1 cellular context compared by ENCODE assay signal in the genomic region with DNA sequence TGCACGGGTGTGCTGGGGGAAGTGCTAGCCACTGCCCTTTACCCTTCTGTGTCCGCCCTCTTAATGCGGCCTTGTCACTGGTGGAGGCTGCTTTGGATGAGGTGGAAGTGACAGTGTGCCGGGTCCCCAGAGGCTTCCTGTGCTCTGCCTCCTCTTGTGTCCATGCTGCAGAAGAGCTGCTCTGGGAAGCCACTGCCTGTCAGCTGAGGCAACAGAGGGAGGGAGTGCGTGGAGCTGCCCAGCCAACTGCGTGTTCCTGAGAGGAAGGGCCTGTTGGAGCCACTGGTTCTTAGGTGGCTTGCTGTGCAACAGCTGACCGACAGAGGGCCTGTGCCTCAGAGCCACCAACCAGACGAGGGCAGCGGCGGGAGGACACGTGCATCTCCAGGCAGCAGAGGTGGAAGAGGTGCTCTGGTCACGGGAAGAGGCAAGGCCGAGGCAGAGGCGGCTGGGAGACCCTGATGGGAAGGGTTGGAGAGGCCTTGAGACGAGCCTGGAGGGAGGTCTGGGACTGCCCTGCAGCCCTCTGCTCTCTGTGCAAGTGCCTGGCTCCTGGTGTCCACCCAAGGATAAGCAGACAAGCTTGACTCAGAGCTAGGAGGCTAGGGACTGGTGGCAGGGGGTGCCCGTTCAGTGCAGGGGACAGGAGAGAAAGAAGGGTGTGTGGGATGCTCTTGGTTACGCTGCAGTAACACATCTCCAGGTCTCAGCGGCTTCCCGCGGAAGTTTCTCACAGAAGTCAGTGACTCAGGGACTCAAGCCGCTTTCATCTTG.
A peak's percentile ranks its signal among the peaks of the same experiment; 100 is the strongest.
TF ChIP-seq lines count a peak whose summit lies in the region.

No MANE protein-coding gene starts in this region.

TF ChIP-seq in HepG2, 621 proteins besides CTCF, POLR2A, EP300 and RAD21 (continued from another document and continues in another):
- TF ChIP-seq, protein P1, sequence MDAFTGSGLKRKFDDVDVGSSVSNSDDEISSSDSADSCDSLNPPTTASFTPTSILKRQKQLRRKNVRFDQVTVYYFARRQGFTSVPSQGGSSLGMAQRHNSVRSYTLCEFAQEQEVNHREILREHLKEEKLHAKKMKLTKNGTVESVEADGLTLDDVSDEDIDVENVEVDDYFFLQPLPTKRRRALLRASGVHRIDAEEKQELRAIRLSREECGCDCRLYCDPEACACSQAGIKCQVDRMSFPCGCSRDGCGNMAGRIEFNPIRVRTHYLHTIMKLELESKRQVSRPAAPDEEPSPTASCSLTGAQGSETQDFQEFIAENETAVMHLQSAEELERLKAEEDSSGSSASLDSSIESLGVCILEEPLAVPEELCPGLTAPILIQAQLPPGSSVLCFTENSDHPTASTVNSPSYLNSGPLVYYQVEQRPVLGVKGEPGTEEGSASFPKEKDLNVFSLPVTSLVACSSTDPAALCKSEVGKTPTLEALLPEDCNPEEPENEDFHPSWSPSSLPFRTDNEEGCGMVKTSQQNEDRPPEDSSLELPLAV (CRISPR knock-in tag; conservative IDR thresholded peaks at IDR 0.05; ENCODE audit: low read depth), result no peak
- TF ChIP-seq, protein P2, sequence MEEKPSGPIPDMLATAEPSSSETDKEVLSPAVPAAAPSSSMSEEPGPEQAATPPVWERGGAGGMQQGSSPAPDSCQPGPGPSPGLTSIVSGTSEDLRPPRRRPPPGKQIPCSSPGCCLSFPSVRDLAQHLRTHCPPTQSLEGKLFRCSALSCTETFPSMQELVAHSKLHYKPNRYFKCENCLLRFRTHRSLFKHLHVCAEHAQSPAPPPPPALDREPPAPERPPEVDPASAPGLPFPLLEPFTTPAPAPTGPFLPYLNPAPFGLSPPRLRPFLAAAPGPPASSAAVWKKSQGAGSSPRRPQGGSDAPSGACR (CRISPR knock-in tag; IDR thresholded peaks at IDR 0.05), result no peak
- no peak for TF ChIP-seq ZNF570 (CRISPR knock-in tag; IDR thresholded peaks at IDR 0.05; ENCODE audit: borderline replicate concordance)
- TF ChIP-seq MZF1 (CRISPR knock-in tag; IDR thresholded peaks at IDR 0.05; ENCODE audit: borderline replicate concordance), result no peak
- peak; percentile 84 for TF ChIP-seq AGO2 (optimal IDR thresholded peaks at IDR 0.05; ENCODE audit: low read depth, low read length)
- peak; percentile 58; the same call in 1 of the 2 replicates for TF ChIP-seq KLF6 (CRISPR knock-in tag; IDR thresholded peaks at IDR 0.05)
- peak; percentile 88 for TF ChIP-seq ZNF607 (CRISPR knock-in tag; IDR thresholded peaks at IDR 0.05; ENCODE audit: borderline replicate concordance)
- TF ChIP-seq, protein P3, sequence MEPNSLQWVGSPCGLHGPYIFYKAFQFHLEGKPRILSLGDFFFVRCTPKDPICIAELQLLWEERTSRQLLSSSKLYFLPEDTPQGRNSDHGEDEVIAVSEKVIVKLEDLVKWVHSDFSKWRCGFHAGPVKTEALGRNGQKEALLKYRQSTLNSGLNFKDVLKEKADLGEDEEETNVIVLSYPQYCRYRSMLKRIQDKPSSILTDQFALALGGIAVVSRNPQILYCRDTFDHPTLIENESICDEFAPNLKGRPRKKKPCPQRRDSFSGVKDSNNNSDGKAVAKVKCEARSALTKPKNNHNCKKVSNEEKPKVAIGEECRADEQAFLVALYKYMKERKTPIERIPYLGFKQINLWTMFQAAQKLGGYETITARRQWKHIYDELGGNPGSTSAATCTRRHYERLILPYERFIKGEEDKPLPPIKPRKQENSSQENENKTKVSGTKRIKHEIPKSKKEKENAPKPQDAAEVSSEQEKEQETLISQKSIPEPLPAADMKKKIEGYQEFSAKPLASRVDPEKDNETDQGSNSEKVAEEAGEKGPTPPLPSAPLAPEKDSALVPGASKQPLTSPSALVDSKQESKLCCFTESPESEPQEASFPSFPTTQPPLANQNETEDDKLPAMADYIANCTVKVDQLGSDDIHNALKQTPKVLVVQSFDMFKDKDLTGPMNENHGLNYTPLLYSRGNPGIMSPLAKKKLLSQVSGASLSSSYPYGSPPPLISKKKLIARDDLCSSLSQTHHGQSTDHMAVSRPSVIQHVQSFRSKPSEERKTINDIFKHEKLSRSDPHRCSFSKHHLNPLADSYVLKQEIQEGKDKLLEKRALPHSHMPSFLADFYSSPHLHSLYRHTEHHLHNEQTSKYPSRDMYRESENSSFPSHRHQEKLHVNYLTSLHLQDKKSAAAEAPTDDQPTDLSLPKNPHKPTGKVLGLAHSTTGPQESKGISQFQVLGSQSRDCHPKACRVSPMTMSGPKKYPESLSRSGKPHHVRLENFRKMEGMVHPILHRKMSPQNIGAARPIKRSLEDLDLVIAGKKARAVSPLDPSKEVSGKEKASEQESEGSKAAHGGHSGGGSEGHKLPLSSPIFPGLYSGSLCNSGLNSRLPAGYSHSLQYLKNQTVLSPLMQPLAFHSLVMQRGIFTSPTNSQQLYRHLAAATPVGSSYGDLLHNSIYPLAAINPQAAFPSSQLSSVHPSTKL (CRISPR knock-in tag; IDR thresholded peaks at IDR 0.05), result peak; percentile 11; the same call in 1 of the 2 replicates
- TF ChIP-seq ZBTB38 (CRISPR knock-in tag; IDR thresholded peaks at IDR 0.05), result peak; percentile 81
- no peak for TF ChIP-seq SRSF9 (IDR thresholded peaks at IDR 0.05; ENCODE audit: borderline replicate concordance, insufficient read depth, low read depth, low read length, poor library complexity, severe bottlenecking)
- TF ChIP-seq EEA1 (CRISPR knock-in tag; IDR thresholded peaks at IDR 0.05; ENCODE audit: borderline replicate concordance), result peak; percentile 84; the same call in 1 of the 2 replicates
- no peak for TF ChIP-seq KLF15 (CRISPR knock-in tag; IDR thresholded peaks at IDR 0.05; ENCODE audit: borderline replicate concordance)
- TF ChIP-seq, protein P4, sequence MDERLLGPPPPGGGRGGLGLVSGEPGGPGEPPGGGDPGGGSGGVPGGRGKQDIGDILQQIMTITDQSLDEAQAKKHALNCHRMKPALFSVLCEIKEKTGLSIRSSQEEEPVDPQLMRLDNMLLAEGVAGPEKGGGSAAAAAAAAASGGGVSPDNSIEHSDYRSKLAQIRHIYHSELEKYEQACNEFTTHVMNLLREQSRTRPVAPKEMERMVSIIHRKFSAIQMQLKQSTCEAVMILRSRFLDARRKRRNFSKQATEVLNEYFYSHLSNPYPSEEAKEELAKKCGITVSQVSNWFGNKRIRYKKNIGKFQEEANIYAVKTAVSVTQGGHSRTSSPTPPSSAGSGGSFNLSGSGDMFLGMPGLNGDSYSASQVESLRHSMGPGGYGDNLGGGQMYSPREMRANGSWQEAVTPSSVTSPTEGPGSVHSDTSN (CRISPR knock-in tag; IDR thresholded peaks at IDR 0.05), result no peak
- TF ChIP-seq TOPORS (CRISPR knock-in tag; IDR thresholded peaks at IDR 0.05), result peak; percentile 66; the same call in 1 of the 2 replicates
- no peak for TF ChIP-seq HCFC1 (IDR thresholded peaks at IDR 0.05; ENCODE audit: low read depth, low read length)
- peak; percentile 69; the same call in 1 of the 2 replicates for TF ChIP-seq CBX5 (CRISPR knock-in tag; IDR thresholded peaks at IDR 0.05; ENCODE audit: borderline replicate concordance)
- peak; percentile 96 for TF ChIP-seq MYC (CRISPR knock-in tag; IDR thresholded peaks at IDR 0.05; ENCODE audit: borderline replicate concordance)
- TF ChIP-seq ZNF441 (CRISPR knock-in tag; IDR thresholded peaks at IDR 0.05; ENCODE audit: borderline replicate concordance), result peak; percentile 82; the same call in 1 of the 2 replicates
- no peak for TF ChIP-seq ZNF567 (CRISPR knock-in tag; IDR thresholded peaks at IDR 0.05; ENCODE audit: borderline replicate concordance)
- peak; percentile 78; the same call in 1 of the 2 replicates for TF ChIP-seq ZNF564 (CRISPR knock-in tag; IDR thresholded peaks at IDR 0.05)
- peak; percentile 67; the same call in 1 of the 2 replicates for TF ChIP-seq GATAD2A (CRISPR knock-in tag; IDR thresholded peaks at IDR 0.05)
- 0 out of 2 replicates have a peak, but pooled peaks have one; percentile 86 for TF ChIP-seq ZNF224 (CRISPR knock-in tag; IDR thresholded peaks at IDR 0.05)
- TF ChIP-seq ZSCAN9 (CRISPR knock-in tag; IDR thresholded peaks at IDR 0.05; ENCODE audit: borderline replicate concordance), result no peak
- peak; percentile 91 for TF ChIP-seq ZNF891 (CRISPR knock-in tag; IDR thresholded peaks at IDR 0.05)
- no peak for TF ChIP-seq RAD51 (IDR thresholded peaks at IDR 0.05; ENCODE audit: borderline replicate concordance)
- TF ChIP-seq, protein P5, sequence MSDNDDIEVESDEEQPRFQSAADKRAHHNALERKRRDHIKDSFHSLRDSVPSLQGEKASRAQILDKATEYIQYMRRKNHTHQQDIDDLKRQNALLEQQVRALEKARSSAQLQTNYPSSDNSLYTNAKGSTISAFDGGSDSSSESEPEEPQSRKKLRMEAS (IDR thresholded peaks at IDR 0.05), result peak; percentile 99
- TF ChIP-seq, protein P6, sequence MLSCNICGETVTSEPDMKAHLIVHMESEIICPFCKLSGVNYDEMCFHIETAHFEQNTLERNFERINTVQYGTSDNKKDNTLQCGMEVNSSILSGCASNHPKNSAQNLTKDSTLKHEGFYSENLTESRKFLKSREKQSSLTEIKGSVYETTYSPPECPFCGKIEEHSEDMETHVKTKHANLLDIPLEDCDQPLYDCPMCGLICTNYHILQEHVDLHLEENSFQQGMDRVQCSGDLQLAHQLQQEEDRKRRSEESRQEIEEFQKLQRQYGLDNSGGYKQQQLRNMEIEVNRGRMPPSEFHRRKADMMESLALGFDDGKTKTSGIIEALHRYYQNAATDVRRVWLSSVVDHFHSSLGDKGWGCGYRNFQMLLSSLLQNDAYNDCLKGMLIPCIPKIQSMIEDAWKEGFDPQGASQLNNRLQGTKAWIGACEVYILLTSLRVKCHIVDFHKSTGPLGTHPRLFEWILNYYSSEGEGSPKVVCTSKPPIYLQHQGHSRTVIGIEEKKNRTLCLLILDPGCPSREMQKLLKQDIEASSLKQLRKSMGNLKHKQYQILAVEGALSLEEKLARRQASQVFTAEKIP (CRISPR knock-in tag; IDR thresholded peaks at IDR 0.05; ENCODE audit: borderline replicate concordance), result no peak
- TF ChIP-seq SNAPC2 (CRISPR knock-in tag; IDR thresholded peaks at IDR 0.05), result peak; percentile 66; the same call in 1 of the 2 replicates
- TF ChIP-seq ZMYM4 (CRISPR knock-in tag; IDR thresholded peaks at IDR 0.05), result peak; percentile 69; the same call in 1 of the 2 replicates
- peak; percentile 50; the same call in 1 of the 2 replicates for TF ChIP-seq ZNF644 (CRISPR knock-in tag; IDR thresholded peaks at IDR 0.05; ENCODE audit: low read depth)
- TF ChIP-seq, protein P7, sequence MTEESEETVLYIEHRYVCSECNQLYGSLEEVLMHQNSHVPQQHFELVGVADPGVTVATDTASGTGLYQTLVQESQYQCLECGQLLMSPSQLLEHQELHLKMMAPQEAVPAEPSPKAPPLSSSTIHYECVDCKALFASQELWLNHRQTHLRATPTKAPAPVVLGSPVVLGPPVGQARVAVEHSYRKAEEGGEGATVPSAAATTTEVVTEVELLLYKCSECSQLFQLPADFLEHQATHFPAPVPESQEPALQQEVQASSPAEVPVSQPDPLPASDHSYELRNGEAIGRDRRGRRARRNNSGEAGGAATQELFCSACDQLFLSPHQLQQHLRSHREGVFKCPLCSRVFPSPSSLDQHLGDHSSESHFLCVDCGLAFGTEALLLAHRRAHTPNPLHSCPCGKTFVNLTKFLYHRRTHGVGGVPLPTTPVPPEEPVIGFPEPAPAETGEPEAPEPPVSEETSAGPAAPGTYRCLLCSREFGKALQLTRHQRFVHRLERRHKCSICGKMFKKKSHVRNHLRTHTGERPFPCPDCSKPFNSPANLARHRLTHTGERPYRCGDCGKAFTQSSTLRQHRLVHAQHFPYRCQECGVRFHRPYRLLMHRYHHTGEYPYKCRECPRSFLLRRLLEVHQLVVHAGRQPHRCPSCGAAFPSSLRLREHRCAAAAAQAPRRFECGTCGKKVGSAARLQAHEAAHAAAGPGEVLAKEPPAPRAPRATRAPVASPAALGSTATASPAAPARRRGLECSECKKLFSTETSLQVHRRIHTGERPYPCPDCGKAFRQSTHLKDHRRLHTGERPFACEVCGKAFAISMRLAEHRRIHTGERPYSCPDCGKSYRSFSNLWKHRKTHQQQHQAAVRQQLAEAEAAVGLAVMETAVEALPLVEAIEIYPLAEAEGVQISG (CRISPR knock-in tag; IDR thresholded peaks at IDR 0.05), result peak; percentile 87
- TF ChIP-seq ZNF282 (IDR thresholded peaks at IDR 0.05; ENCODE audit: partially characterized antibody), result no peak
- TF ChIP-seq, protein P8, sequence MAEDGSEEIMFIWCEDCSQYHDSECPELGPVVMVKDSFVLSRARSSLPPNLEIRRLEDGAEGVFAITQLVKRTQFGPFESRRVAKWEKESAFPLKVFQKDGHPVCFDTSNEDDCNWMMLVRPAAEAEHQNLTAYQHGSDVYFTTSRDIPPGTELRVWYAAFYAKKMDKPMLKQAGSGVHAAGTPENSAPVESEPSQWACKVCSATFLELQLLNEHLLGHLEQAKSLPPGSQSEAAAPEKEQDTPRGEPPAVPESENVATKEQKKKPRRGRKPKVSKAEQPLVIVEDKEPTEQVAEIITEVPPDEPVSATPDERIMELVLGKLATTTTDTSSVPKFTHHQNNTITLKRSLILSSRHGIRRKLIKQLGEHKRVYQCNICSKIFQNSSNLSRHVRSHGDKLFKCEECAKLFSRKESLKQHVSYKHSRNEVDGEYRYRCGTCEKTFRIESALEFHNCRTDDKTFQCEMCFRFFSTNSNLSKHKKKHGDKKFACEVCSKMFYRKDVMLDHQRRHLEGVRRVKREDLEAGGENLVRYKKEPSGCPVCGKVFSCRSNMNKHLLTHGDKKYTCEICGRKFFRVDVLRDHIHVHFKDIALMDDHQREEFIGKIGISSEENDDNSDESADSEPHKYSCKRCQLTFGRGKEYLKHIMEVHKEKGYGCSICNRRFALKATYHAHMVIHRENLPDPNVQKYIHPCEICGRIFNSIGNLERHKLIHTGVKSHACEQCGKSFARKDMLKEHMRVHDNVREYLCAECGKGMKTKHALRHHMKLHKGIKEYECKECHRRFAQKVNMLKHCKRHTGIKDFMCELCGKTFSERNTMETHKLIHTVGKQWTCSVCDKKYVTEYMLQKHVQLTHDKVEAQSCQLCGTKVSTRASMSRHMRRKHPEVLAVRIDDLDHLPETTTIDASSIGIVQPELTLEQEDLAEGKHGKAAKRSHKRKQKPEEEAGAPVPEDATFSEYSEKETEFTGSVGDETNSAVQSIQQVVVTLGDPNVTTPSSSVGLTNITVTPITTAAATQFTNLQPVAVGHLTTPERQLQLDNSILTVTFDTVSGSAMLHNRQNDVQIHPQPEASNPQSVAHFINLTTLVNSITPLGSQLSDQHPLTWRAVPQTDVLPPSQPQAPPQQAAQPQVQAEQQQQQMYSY (CRISPR knock-in tag; IDR thresholded peaks at IDR 0.05), result no peak
- TF ChIP-seq, protein P9, sequence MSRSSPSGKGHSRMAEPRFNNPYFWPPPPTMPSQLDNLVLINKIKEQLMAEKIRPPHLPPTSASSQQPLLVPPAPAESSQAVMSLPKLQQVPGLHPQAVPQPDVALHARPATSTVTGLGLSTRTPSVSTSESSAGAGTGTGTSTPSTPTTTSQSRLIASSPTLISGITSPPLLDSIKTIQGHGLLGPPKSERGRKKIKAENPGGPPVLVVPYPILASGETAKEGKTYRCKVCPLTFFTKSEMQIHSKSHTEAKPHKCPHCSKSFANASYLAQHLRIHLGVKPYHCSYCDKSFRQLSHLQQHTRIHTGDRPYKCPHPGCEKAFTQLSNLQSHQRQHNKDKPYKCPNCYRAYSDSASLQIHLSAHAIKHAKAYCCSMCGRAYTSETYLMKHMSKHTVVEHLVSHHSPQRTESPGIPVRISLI (CRISPR knock-in tag; IDR thresholded peaks at IDR 0.05; ENCODE audit: borderline replicate concordance), result no peak
- peak; percentile 37; the same call in 1 of the 2 replicates for TF ChIP-seq PHF8 (CRISPR knock-in tag; IDR thresholded peaks at IDR 0.05)
- peak; percentile 70; the same call in 1 of the 2 replicates for TF ChIP-seq ZNF264 (CRISPR knock-in tag; IDR thresholded peaks at IDR 0.05)
- TF ChIP-seq ZFP62 (CRISPR knock-in tag; IDR thresholded peaks at IDR 0.05), result no peak
- no peak for TF ChIP-seq THAP11 (CRISPR knock-in tag; IDR thresholded peaks at IDR 0.05)
- 0 out of 2 replicates have a peak, but pooled peaks have one; percentile 55 for TF ChIP-seq ZNF83 (CRISPR knock-in tag; IDR thresholded peaks at IDR 0.05; ENCODE audit: borderline replicate concordance)
- no peak for TF ChIP-seq ZEB1 (IDR thresholded peaks at IDR 0.05; ENCODE audit: insufficient replicate concordance, low read depth)
